In genomic region chr14:65095633-65096205, GRCh38 we compare ENCODE assay signal across 1 cellular context.
A peak's percentile ranks its signal among the peaks of the same experiment; 100 is the strongest.
TF ChIP-seq lines count a peak whose summit lies in the region.

No MANE protein-coding gene starts in this region.

TF ChIP-seq in K562, 482 proteins besides CTCF, POLR2A, EP300 and RAD21 (continued from another document):
- TF ChIP-seq ZMIZ1 (IDR thresholded peaks at IDR 0.05; ENCODE audit: low read depth in 2 of 2, low read length in 2 of 2) (no peak), PBX2 (CRISPR knock-in tag; IDR thresholded peaks at IDR 0.05; ENCODE audit: low read depth) (no peak), PBX2 (tag; conservative IDR thresholded peaks at IDR 0.05; ENCODE audit: low read depth) (peak; percentile 56), MEIS2 (IDR thresholded peaks at IDR 0.05; ENCODE audit: partially characterized antibody) (peak; percentile 39), ZNF766 (CRISPR knock-in tag; conservative IDR thresholded peaks at IDR 0.05) (0 out of 2 replicates have a peak, but pooled peaks have one; percentile 43)
- TF ChIP-seq, protein P1, sequence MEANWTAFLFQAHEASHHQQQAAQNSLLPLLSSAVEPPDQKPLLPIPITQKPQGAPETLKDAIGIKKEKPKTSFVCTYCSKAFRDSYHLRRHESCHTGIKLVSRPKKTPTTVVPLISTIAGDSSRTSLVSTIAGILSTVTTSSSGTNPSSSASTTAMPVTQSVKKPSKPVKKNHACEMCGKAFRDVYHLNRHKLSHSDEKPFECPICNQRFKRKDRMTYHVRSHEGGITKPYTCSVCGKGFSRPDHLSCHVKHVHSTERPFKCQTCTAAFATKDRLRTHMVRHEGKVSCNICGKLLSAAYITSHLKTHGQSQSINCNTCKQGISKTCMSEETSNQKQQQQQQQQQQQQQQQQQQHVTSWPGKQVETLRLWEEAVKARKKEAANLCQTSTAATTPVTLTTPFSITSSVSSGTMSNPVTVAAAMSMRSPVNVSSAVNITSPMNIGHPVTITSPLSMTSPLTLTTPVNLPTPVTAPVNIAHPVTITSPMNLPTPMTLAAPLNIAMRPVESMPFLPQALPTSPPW (CRISPR knock-in tag; IDR thresholded peaks at IDR 0.05) = peak; percentile 52; the same call in 1 of the 2 replicates
